14 cellular contexts compared by ENCODE assay signal in the genomic region with DNA sequence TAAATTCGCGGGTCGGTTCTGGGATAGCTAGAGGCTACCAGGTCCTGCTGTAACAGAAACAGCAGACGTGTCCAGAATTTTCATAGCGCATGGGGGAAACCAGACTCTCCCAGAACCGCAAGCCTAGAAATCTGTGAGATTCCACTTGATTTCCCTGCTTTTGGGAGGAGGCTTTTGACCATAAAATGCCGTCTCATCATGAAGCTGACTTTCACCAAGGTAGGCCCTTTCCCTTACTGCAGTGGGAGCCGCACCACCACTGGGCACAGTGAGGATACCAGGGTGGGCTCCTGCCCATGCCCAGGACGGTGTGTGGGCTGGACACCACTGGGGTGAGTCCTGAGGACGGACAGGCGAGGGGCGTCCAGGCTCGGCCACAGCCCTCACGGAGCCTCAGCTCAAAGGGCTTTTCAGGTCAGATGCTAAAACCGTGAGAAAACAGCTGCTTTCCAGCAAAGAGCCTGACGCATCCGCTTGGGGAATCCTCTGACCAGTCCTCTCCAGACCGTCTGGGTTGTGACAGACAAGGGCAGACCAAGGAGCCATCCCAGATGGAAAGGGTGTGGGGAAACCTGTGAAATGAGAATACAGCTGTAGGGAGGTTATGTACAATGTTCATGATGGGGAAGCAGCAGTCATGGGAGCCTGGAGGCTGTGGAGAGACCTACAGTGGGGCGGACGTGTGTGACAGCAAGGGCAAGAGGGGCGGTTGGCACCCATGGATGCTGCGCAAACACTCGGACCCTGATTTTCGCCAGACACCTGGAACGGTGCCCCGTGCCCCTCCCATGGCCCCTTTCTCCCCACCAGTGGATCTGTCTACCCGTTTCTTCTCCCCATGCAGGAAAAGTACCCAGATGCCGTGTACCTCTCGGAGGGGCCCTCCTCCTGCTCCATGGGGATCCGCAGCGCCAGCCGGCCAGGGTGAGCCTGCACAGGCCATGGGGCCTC. TPM values are rescaled to one million over a fixed set of nuclear protein-coding genes. Genes with fewer than 3 reads are reported as not detected.
DNase-seq lines count a peak whose midpoint lies in the region; TF ChIP-seq lines count a peak whose summit lies in the region.
"Had no signal": no experiment of that assay in that cellular context is flagged by ENCODE, and none has a peak within 500 bp of the region (broad histone marks: within the 10 kb centered on the region; RNA-seq: fewer than 3 reads in every experiment).

No MANE protein-coding gene starts in this region.

- no peaks in the 10 kb centered on the region for H3K27me3 ChIP-seq in WERI-Rb-1 (ENCODE audit: insufficient read depth, low read depth, severe bottlenecking)
- H3K27me3 ChIP-seq in esophagus squamous epithelium = no peaks in the 10 kb centered on the region
- H3K27me3 ChIP-seq in subcutaneous abdominal adipose tissue (ENCODE audit: control insufficient read depth in 5 of 5, insufficient read depth in 4 of 5, low read length in 5 of 5) = no peaks in the 10 kb centered on the region

- TF ChIP-seq CTCF in WERI-Rb-1 (IDR thresholded peaks at IDR 0.05; ENCODE audit: low read depth, low read length) (no peak), esophagus squamous epithelium (IDR thresholded peaks at IDR 0.05) (no peak)

- H3K9me3 ChIP-seq in WERI-Rb-1 (ENCODE audit: severe bottlenecking) (peaks cover 2% of the 10 kb centered on the region), esophagus squamous epithelium (no peaks in the 10 kb centered on the region), subcutaneous abdominal adipose tissue (ENCODE audit: control insufficient read depth in 5 of 5, low read length in 5 of 5) (peaks cover 0 to 1% (median 0%) of the 10 kb centered on the region in 5 donors)

- H3K4me1 ChIP-seq in esophagus squamous epithelium (peaks cover 35 to 96% (median 52%) of the 10 kb centered on the region in 3 donors), subcutaneous abdominal adipose tissue (ENCODE audit: control insufficient read depth in 5 of 5, insufficient read depth in 5 of 5, low read length in 5 of 5) (peaks cover 18 to 68% (median 62%) of the 10 kb centered on the region in 5 donors)

- intact Hi-C loops in esophagus squamous epithelium (cut with DNase I) (no loop called here), head of caudate nucleus (cut with DNase I) (no loop called here)

- H3K27ac ChIP-seq in WERI-Rb-1 = peak overlapping the region; percentile 83
- peak overlapping the region; percentile 62 to 85 (median 78) for H3K27ac ChIP-seq in esophagus squamous epithelium
- peak overlapping the region; percentile 67 for H3K27ac ChIP-seq in subcutaneous abdominal adipose tissue (ENCODE audit: low read depth, low read length)

- peaks cover 28% of the 10 kb centered on the region for H3K36me3 ChIP-seq in WERI-Rb-1
- H3K36me3 ChIP-seq in esophagus squamous epithelium = peaks cover 0 to 52% (median 6%) of the 10 kb centered on the region in 3 donors
- peaks cover 0 to 46% (median 25%) of the 10 kb centered on the region in 5 donors for H3K36me3 ChIP-seq in subcutaneous abdominal adipose tissue (ENCODE audit: control insufficient read depth in 5 of 5, insufficient read depth in 5 of 5, low read length in 5 of 5)

- H3K4me3 ChIP-seq in WERI-Rb-1 (ENCODE audit: low read depth, low read length) (no peak overlapping the region), esophagus squamous epithelium (no peak overlapping the region), subcutaneous abdominal adipose tissue (ENCODE audit: low read depth in 1 of 5, low read length in 5 of 5) (no peak overlapping the region)

- peak; percentile 19 for DNase-seq in WERI-Rb-1
- no peak for DNase-seq in esophagus squamous epithelium (lab: John Stamatoyannopoulos, UW)
- peak; percentile 84 for DNase-seq in myocyte (ENCODE audit: low read depth)
- no peak for DNase-seq in COLO668 (lab: John Stamatoyannopoulos, UW; ENCODE audit: unreplicated experiment)
- no peak for DNase-seq in head of caudate nucleus
- DNase-seq in NCI-H345 (lab: John Stamatoyannopoulos, UW) = no peak
- DNase-seq in cerebellum (ENCODE audit: low spot score) = no peak
- DNase-seq: activated B cell treated with CpG ODN at 0.5 μM for 24 hours; activated CD8-positive, alpha-beta memory T cell treated with anti-CD3 and anti-CD28 coated beads, Interleukin-2, amount 10 ng/mL, durations not matched to agents 7 days and 5 days; GOT3; NCI-H510A treated with DMSO at 0.1 percent for 48 hours; PC-3; stimulated activated naive CD4-positive, alpha-beta T cell had no signal

- TF ChIP-seq POLR2A in esophagus squamous epithelium (IDR thresholded peaks at IDR 0.05) = no peak

- peak overlapping the region in 2 of 5 donors; percentile 29 to 48 for H3K9ac ChIP-seq in subcutaneous abdominal adipose tissue (ENCODE audit: low read length in 5 of 5)

- 87 to 90% methylated on average over 21 to 22 of the region's 32 CpGs for WGBS in esophagus squamous epithelium, 2 donors

RNA-seq across cellular contexts. Expression of a gene that starts 59.2 kb away (rescaled TPM):
- total RNA-seq in esophagus squamous epithelium = 10 to 100 TPM; 41.8 to 86.9 (median 46.1) TPM
- 11.0 and 11.4 TPM in 2 replicates for total RNA-seq in myocyte
- polyA plus RNA-seq in myocyte (2012) = 8.9 TPM
- 11.3 TPM for total RNA-seq in cerebellum

Comparison
In these comparisons a context has a peak if more than half of its experiments do, and no peak if none do; other contexts are left out.
1. DNase-seq: peak in WERI-Rb-1 (single experiment) and myocyte (single experiment); none in esophagus squamous epithelium (single experiment), COLO668 (single experiment), head of caudate nucleus (0 of 42), NCI-H345 (single experiment) and cerebellum (single experiment).
2. Peak in every context shown above with its lines, with median percentiles within 50 percentile points of each other: H3K27ac ChIP-seq.